In the genomic region with DNA sequence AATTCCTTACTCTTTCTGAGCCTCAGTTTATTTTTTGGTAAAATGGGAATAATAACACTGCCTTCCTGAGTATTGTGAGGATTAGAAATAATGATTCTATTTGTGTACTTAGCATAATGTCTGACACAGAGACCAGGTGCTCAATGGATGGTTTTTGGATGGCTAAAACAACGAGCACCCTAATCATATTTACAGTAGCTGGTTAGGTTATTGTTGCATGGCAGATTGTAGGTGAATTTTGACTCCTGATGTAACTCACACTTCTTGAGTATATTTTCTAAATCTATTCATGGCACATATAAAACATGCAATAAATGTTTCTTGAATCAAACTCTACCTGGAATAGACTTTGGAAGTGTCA, we compare ENCODE assay signal across 11 cellular contexts. TPM values are rescaled to one million over a fixed set of nuclear protein-coding genes. Genes with fewer than 3 reads are reported as not detected.
DNase-seq lines count a peak whose midpoint lies in the region; ATAC-seq and TF ChIP-seq lines count a peak whose summit lies in the region.
"Had no signal": no experiment of that assay in that cellular context is flagged by ENCODE, and none has a peak within 500 bp of the region (broad histone marks: within the 10 kb centered on the region; RNA-seq: fewer than 3 reads in every experiment).

No MANE protein-coding gene starts in this region.

- no peak overlapping the region for H3K27ac ChIP-seq in ascending aorta
- H3K27ac ChIP-seq: coronary artery, SJSA1 had no signal

- peak overlapping the region; percentile 91 for H3K27ac Mint-ChIP-seq in activated naive CD4-positive, alpha-beta T cell treated with anti-CD3 and anti-CD28 coated beads, Interleukin-2, amount 10 ng/mL, durations not matched to agents 7 days and 5 days
- peak overlapping the region; percentile 87 for H3K27ac Mint-ChIP-seq in stimulated activated memory B cell treated with anti-CD40 and anti-IgM and Interleukin-4, amounts not matched to agents 10 μg/mL and 1 μg/mL and 100 μg/mL, for 72 hours

- H3K27me3 Mint-ChIP-seq in activated naive CD4-positive, alpha-beta T cell treated with anti-CD3 and anti-CD28 coated beads, Interleukin-2, amount 10 ng/mL, durations not matched to agents 7 days and 5 days, result no peaks in the 10 kb centered on the region
- H3K27me3 Mint-ChIP-seq in stimulated activated memory B cell treated with anti-CD40 and anti-IgM and Interleukin-4, amounts not matched to agents 10 μg/mL and 1 μg/mL and 100 μg/mL, for 72 hours, result no peaks in the 10 kb centered on the region

- H3K9me3 ChIP-seq in ascending aorta, result no peaks in the 10 kb centered on the region
- H3K9me3 ChIP-seq: SJSA1 had no signal

- H3K4me3 Mint-ChIP-seq in activated naive CD4-positive, alpha-beta T cell treated with anti-CD3 and anti-CD28 coated beads, Interleukin-2, amount 10 ng/mL, durations not matched to agents 7 days and 5 days, result no peak overlapping the region
- H3K4me3 Mint-ChIP-seq in stimulated activated memory B cell treated with anti-CD40 and anti-IgM and Interleukin-4, amounts not matched to agents 10 μg/mL and 1 μg/mL and 100 μg/mL, for 72 hours, result peak overlapping the region; percentile 65

- H3K36me3 Mint-ChIP-seq in activated naive CD4-positive, alpha-beta T cell treated with anti-CD3 and anti-CD28 coated beads, Interleukin-2, amount 10 ng/mL, durations not matched to agents 7 days and 5 days, result peaks cover 34% of the 10 kb centered on the region
- no peaks in the 10 kb centered on the region for H3K36me3 Mint-ChIP-seq in stimulated activated memory B cell treated with anti-CD40 and anti-IgM and Interleukin-4, amounts not matched to agents 10 μg/mL and 1 μg/mL and 100 μg/mL, for 72 hours

- intact Hi-C loops in ascending aorta (cut with DNase I), result no loop called here

- no peaks in the 10 kb centered on the region for H3K4me1 ChIP-seq in ascending aorta

- no peak for DNase-seq in activated naive CD4-positive, alpha-beta T cell treated with anti-CD3 and anti-CD28 coated beads, Interleukin-2, amount 10 ng/mL, durations not matched to agents 7 days and 5 days
- DNase-seq in activated naive CD4-positive, alpha-beta T cell (lab: John Stamatoyannopoulos, UW), result no peak
- DNase-seq in T1000 (lab: John Stamatoyannopoulos, UW), result no peak
- DNase-seq in KBM-7, result no peak
- DNase-seq in ascending aorta (ENCODE audit: low spot score in 2 of 2), result no peak
- DNase-seq: hippocampal formation had no signal

- no peak for TF ChIP-seq CTCF in ascending aorta (IDR thresholded peaks at IDR 0.05)

- in situ Hi-C loops in KBM-7 (cut with MboI; ENCODE audit: low pct_unique_long_range_greater_than_20kb, low sequenced_read_pairs), result no loop called here

- ATAC-seq in HG02588 (IDR thresholded peaks at IDR 0.05; ENCODE audit: unreplicated experiment) (peak; percentile 25), HG03442 (IDR thresholded peaks at IDR 0.05; ENCODE audit: unreplicated experiment) (peak; percentile 24)
- peak; percentile 37 for ATAC-seq in stimulated activated memory B cell treated with anti-CD40 and anti-IgM and Interleukin-4, amounts not matched to agents 10 μg/mL and 1 μg/mL and 100 μg/mL, for 72 hours

- H3K27me3 ChIP-seq in ascending aorta, result no peaks in the 10 kb centered on the region
- H3K27me3 ChIP-seq: SJSA1 had no signal

- peaks cover 25% of the 10 kb centered on the region for H3K9me3 Mint-ChIP-seq in activated naive CD4-positive, alpha-beta T cell treated with anti-CD3 and anti-CD28 coated beads, Interleukin-2, amount 10 ng/mL, durations not matched to agents 7 days and 5 days
- peaks cover 4% of the 10 kb centered on the region for H3K9me3 Mint-ChIP-seq in stimulated activated memory B cell treated with anti-CD40 and anti-IgM and Interleukin-4, amounts not matched to agents 10 μg/mL and 1 μg/mL and 100 μg/mL, for 72 hours

- CTCF ChIA-PET in activated naive CD4-positive, alpha-beta T cell treated with anti-CD3 and anti-CD28 coated beads, Interleukin-2, amount 10 ng/mL, durations not matched to agents 7 days and 5 days (lab: Charles Lee), result no interaction called here

- H3K4me1 Mint-ChIP-seq in activated naive CD4-positive, alpha-beta T cell treated with anti-CD3 and anti-CD28 coated beads, Interleukin-2, amount 10 ng/mL, durations not matched to agents 7 days and 5 days, result peaks cover 66% of the 10 kb centered on the region
- H3K4me1 Mint-ChIP-seq in stimulated activated memory B cell treated with anti-CD40 and anti-IgM and Interleukin-4, amounts not matched to agents 10 μg/mL and 1 μg/mL and 100 μg/mL, for 72 hours, result peaks cover 62% of the 10 kb centered on the region

- no peak overlapping the region for H3K4me3 ChIP-seq in ascending aorta
- H3K4me3 ChIP-seq: coronary artery, SJSA1 had no signal

- H3K36me3 ChIP-seq in ascending aorta, result no peaks in the 10 kb centered on the region
- H3K36me3 ChIP-seq: SJSA1 had no signal

RNA-seq across cellular contexts. Expression of gene DUSP10, which starts 11.9 kb away (rescaled TPM):
- total RNA-seq in ascending aorta, result 5.7 TPM
